12 cellular contexts compared by ENCODE assay signal in the genomic region with DNA sequence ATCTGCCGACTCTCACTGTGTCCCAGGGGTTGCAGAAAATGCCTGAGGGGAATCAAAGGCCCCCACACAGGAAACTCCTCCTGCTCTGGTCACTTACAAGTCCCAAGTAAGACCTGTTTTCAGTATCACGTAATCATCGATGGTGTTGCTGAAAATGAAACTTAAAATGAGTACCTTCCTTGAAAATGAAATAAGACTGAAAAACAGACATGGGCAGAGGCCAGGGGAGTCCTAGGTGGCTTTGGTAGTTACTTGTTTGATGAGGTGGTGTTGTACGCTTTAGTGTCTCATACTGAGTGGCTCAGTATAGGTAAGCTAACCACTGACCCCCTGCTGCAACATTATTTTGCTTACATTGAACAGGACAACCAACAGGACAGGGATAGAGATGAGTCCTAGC.
DNase-seq lines count a peak whose midpoint lies in the region; ATAC-seq and TF ChIP-seq lines count a peak whose summit lies in the region.
"Had no signal": no experiment of that assay in that cellular context is flagged by ENCODE, and none has a peak within 500 bp of the region (broad histone marks: within the 10 kb centered on the region; RNA-seq: fewer than 3 reads in every experiment).

No MANE protein-coding gene starts in this region.

- TF ChIP-seq CTCF in RWPE1 (conservative IDR thresholded peaks at IDR 0.05; ENCODE audit: low read depth), result no peak

- no peak for DNase-seq in activated effector memory CD4-positive, alpha-beta T cell treated with Interleukin-2 at 50 U/mL for 16 hours
- DNase-seq in RWPE1 (ENCODE audit: low spot score) (no peak), NCI-H187 treated with DMSO at 0.1 percent for 48 hours (lab: John Stamatoyannopoulos, UW) (no peak)
- no peak for DNase-seq in stimulated activated CD4-positive, alpha-beta T cell treated with anti-CD3 and anti-CD28 coated beads, Interleukin-2, amount 100 ng/mL, for 24 hours
- DNase-seq: H9, mucosa of descending colon, right lobe of liver, T-helper 17 cell had no signal

- ATAC-seq in GM18519 (IDR thresholded peaks at IDR 0.05; ENCODE audit: low FRiP score, unreplicated experiment) (peak; percentile 91), GM19455 (IDR thresholded peaks at IDR 0.05; ENCODE audit: unreplicated experiment) (peak; percentile 96), HG02884 (IDR thresholded peaks at IDR 0.05; ENCODE audit: unreplicated experiment) (peak; percentile 91), HG03558 (IDR thresholded peaks at IDR 0.05; ENCODE audit: extremely low read depth, unreplicated experiment) (peak; percentile 91)
- ATAC-seq: mucosa of descending colon, right lobe of liver, T-helper 17 cell had no signal

- H3K27ac ChIP-seq in RWPE1, result no peak overlapping the region
- H3K27ac ChIP-seq: right lobe of liver had no signal

- POLR2A ChIA-PET in RWPE1 (lab: Yijun Ruan, JAX; ENCODE audit: low non-redundant PET), result no interaction called here

- CTCF ChIA-PET in RWPE1 (lab: Yijun Ruan, JAX), result no interaction called here
